ENCODE assay signal across 17 cellular contexts in the genomic region with DNA sequence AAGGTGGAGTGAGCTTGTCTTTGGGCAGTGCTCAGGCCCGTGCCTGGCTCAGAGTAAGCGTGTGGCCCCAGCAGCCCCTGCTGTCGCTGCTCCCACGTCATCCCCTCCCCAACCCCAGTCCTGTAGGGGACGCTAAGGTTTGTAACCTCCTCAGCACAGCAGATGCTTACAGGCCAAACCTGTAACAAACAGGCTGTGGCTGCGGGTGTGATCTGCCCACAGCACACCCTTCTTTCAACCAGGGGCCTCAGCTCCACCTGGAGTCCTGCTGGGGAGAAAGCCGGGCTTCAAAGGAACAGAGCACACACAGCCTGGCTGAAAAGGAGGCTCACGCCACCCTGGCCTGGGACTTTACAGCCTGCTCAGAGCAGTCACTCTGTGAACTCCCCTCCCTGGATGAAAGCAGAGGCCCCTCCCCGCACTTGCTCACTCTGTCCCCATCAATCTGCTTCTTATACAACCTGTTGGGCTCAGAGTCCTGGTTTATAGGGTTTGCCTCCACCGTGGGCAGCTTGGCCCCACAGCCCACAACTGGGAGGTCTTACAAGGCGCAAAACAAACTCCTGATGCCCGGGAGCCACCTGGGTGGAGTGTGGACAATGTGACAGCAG. TPM values are rescaled to one million over a fixed set of nuclear protein-coding genes. Genes with fewer than 3 reads are reported as not detected.
A peak's percentile ranks its signal among the peaks of the same experiment; 100 is the strongest.
DNase-seq lines count a peak whose midpoint lies in the region; ATAC-seq, FAIRE-seq and TF ChIP-seq lines count a peak whose summit lies in the region.
"Had no signal": no experiment of that assay in that cellular context is flagged by ENCODE, and none has a peak within 500 bp of the region (broad histone marks: within the 10 kb centered on the region; RNA-seq: fewer than 3 reads in every experiment).

No MANE protein-coding gene starts in this region.

- H3K27ac Mint-ChIP-seq in activated CD4-positive, alpha-beta T cell treated with anti-CD3 and anti-CD28 coated beads, Interleukin-2, amount 10 ng/mL, durations not matched to agents 7 days and 5 days: peak overlapping the region; percentile 69
- H3K27ac Mint-ChIP-seq: memory B cell had no signal

- peak overlapping the region; percentile 35 to 48 for H3K4me3 ChIP-seq in ascending aorta
- peak overlapping the region; percentile 28 for H3K4me3 ChIP-seq in lower lobe of right lung
- H3K4me3 ChIP-seq in suprapubic skin: peak overlapping the region; percentile 20
- H3K4me3 ChIP-seq: SJSA1 had no signal

- H3K9me3 ChIP-seq in ascending aorta (no peaks in the 10 kb centered on the region), lower lobe of right lung (no peaks in the 10 kb centered on the region), suprapubic skin (no peaks in the 10 kb centered on the region)
- H3K9me3 ChIP-seq: SJSA1 had no signal

- POLR2A ChIA-PET in activated CD4-positive, alpha-beta T cell treated with anti-CD3 and anti-CD28 coated beads, Interleukin-2, amount 10 ng/mL, durations not matched to agents 7 days and 5 days (lab: Charles Lee): interaction anchor here (0.7 kb wide), 1 partner anchor 102 kb away, joined by 3 read pairs; the partner anchor contains the start of gene TTLL12

- TF ChIP-seq POLR2A in suprapubic skin (IDR thresholded peaks at IDR 0.05): no peak

- no peaks in the 10 kb centered on the region for H3K27me3 ChIP-seq in ascending aorta
- H3K27me3 ChIP-seq in lower lobe of right lung (ENCODE audit: low read depth): no peaks in the 10 kb centered on the region
- H3K27me3 ChIP-seq in suprapubic skin: no peaks in the 10 kb centered on the region
- H3K27me3 ChIP-seq: SJSA1 had no signal

- no peak for TF ChIP-seq EP300 in suprapubic skin (IDR thresholded peaks at IDR 0.05)

- peaks cover 9% of the 10 kb centered on the region for H3K4me1 Mint-ChIP-seq in activated CD4-positive, alpha-beta T cell treated with anti-CD3 and anti-CD28 coated beads, Interleukin-2, amount 10 ng/mL, durations not matched to agents 7 days and 5 days
- H3K4me1 Mint-ChIP-seq: memory B cell had no signal

- peaks cover 3 to 22% of the 10 kb centered on the region in 2 donors for H3K4me1 ChIP-seq in ascending aorta
- H3K4me1 ChIP-seq in lower lobe of right lung: peaks cover 32% of the 10 kb centered on the region
- peaks cover 16% of the 10 kb centered on the region for H3K4me1 ChIP-seq in suprapubic skin

- ATAC-seq in lower lobe of right lung: peak; percentile 1 to 5
- ATAC-seq in GM21381 (IDR thresholded peaks at IDR 0.05; ENCODE audit: unreplicated experiment): no peak
- ATAC-seq in HG03196 (IDR thresholded peaks at IDR 0.05; ENCODE audit: unreplicated experiment): no peak

- intact Hi-C loops in ascending aorta (cut with DNase I): no loop called here
- intact Hi-C loops in lower lobe of right lung (cut with DNase I): no loop called here

- H3K27ac ChIP-seq in ascending aorta: peak overlapping the region in 1 of 2 donors; percentile 36
- H3K27ac ChIP-seq in lower lobe of right lung: peak overlapping the region; percentile 54
- H3K27ac ChIP-seq in suprapubic skin: no peak overlapping the region
- H3K27ac ChIP-seq: SJSA1 had no signal

- no peaks in the 10 kb centered on the region for H3K36me3 Mint-ChIP-seq in activated CD4-positive, alpha-beta T cell treated with anti-CD3 and anti-CD28 coated beads, Interleukin-2, amount 10 ng/mL, durations not matched to agents 7 days and 5 days (ENCODE audit: low read depth)
- H3K36me3 Mint-ChIP-seq: memory B cell had no signal

- H3K36me3 ChIP-seq in ascending aorta: no peaks in the 10 kb centered on the region
- no peaks in the 10 kb centered on the region for H3K36me3 ChIP-seq in lower lobe of right lung
- no peaks in the 10 kb centered on the region for H3K36me3 ChIP-seq in suprapubic skin
- H3K36me3 ChIP-seq: SJSA1 had no signal

- TF ChIP-seq CTCF in ascending aorta (IDR thresholded peaks at IDR 0.05) (no peak), lower lobe of right lung (IDR thresholded peaks at IDR 0.05) (no peak), suprapubic skin (IDR thresholded peaks at IDR 0.05) (no peak)

- no peak for FAIRE-seq in HTR-8/SVneo (lab: Jason Lieb, UNC)

- CTCF ChIA-PET in activated CD4-positive, alpha-beta T cell treated with anti-CD3 and anti-CD28 coated beads, Interleukin-2, amount 10 ng/mL, durations not matched to agents 7 days and 5 days (lab: Charles Lee): interaction anchor here (0.7 to 2.4 kb wide), 3 partner anchors 18 to 57 kb away, joined by 3 to 7 read pairs (median 4); no protein-coding TSS in a partner anchor

- H3K4me3 Mint-ChIP-seq in activated CD4-positive, alpha-beta T cell treated with anti-CD3 and anti-CD28 coated beads, Interleukin-2, amount 10 ng/mL, durations not matched to agents 7 days and 5 days: no peak overlapping the region
- H3K4me3 Mint-ChIP-seq: H9, memory B cell had no signal

- H3K27me3 Mint-ChIP-seq in activated CD4-positive, alpha-beta T cell treated with anti-CD3 and anti-CD28 coated beads, Interleukin-2, amount 10 ng/mL, durations not matched to agents 7 days and 5 days: no peaks in the 10 kb centered on the region

- DNase-seq in activated CD4-positive, alpha-beta T cell treated with anti-CD3 and anti-CD28 coated beads, Interleukin-2, amount 10 ng/mL, durations not matched to agents 7 days and 5 days: no peak
- DNase-seq in activated CD4-positive, alpha-beta T cell treated with anti-CD3 and anti-CD28 coated beads, Interleukin-2, amount 50 U/mL, for 1 hour: no peak
- no peak for DNase-seq in ascending aorta (ENCODE audit: low spot score in 2 of 2)
- no peak for DNase-seq in lower lobe of right lung
- DNase-seq in suprapubic skin (ENCODE audit: low spot score in 2 of 2): no peak
- no peak for DNase-seq in HTR-8/SVneo (ENCODE audit: insufficient read length, low spot score)
- DNase-seq: 8988T; aorta; DMS153; effector CD8-positive, alpha-beta T cell; H9; NCI-H1694; substantia nigra had no signal

- H3K9me3 Mint-ChIP-seq in activated CD4-positive, alpha-beta T cell treated with anti-CD3 and anti-CD28 coated beads, Interleukin-2, amount 10 ng/mL, durations not matched to agents 7 days and 5 days: no peaks in the 10 kb centered on the region
- H3K9me3 Mint-ChIP-seq: H9, memory B cell had no signal

- 74% methylated on average over 12 of the region's 12 CpGs for WGBS in suprapubic skin

RNA-seq across cellular contexts. Expression of gene SCUBE1, which starts 54.3 kb away (rescaled TPM):
- not detected for total RNA-seq in activated CD4-positive, alpha-beta T cell treated with anti-CD3 and anti-CD28 coated beads, Interleukin-2, amount 10 ng/mL, durations not matched to agents 7 days and 5 days
- total RNA-seq in ascending aorta (2.9 TPM), lower lobe of right lung (16.6 TPM), suprapubic skin (1 to 10 TPM in 1 of 4 donors, under 1 TPM in 3; 0.47 to 1.1 (median 0.78) TPM)
- total RNA-seq: SJSA1 had no signal

Comparison
In these comparisons a context has a peak if more than half of its experiments do, and no peak if none do; other contexts are left out.
1. ATAC-seq: peak in lower lobe of right lung (2 of 2); none in GM21381 (single experiment) and HG03196 (single experiment).
2. Peak in every context shown above with its lines, with median percentiles within 50 percentile points of each other: H3K4me3 ChIP-seq.